In genomic region chr18:35497334-35498197, GRCh38 we compare ENCODE assay signal across 1 cellular context.
TF ChIP-seq lines count a peak whose summit lies in the region.

A gene with protein sequence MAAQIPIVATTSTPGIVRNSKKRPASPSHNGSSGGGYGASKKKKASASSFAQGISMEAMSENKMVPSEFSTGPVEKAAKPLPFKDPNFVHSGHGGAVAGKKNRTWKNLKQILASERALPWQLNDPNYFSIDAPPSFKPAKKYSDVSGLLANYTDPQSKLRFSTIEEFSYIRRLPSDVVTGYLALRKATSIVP (minus strand): TSS chr18:35497960. CDS start chr18:35497874, 86 bp downstream.

TF ChIP-seq in HepG2, 621 proteins besides CTCF, POLR2A, EP300 and RAD21 (continued from another document and continues in another):
- TF ChIP-seq, protein P1, sequence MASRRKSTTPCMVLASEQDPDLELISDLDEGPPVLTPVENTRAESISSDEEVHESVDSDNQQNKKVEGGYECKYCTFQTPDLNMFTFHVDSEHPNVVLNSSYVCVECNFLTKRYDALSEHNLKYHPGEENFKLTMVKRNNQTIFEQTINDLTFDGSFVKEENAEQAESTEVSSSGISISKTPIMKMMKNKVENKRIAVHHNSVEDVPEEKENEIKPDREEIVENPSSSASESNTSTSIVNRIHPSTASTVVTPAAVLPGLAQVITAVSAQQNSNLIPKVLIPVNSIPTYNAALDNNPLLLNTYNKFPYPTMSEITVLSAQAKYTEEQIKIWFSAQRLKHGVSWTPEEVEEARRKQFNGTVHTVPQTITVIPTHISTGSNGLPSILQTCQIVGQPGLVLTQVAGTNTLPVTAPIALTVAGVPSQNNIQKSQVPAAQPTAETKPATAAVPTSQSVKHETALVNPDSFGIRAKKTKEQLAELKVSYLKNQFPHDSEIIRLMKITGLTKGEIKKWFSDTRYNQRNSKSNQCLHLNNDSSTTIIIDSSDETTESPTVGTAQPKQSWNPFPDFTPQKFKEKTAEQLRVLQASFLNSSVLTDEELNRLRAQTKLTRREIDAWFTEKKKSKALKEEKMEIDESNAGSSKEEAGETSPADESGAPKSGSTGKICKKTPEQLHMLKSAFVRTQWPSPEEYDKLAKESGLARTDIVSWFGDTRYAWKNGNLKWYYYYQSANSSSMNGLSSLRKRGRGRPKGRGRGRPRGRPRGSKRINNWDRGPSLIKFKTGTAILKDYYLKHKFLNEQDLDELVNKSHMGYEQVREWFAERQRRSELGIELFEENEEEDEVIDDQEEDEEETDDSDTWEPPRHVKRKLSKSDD (CRISPR knock-in tag; IDR thresholded peaks at IDR 0.05; ENCODE audit: low read depth) = peak; percentile 38
- no peak for TF ChIP-seq NFE2L1 (CRISPR knock-in tag; IDR thresholded peaks at IDR 0.05; ENCODE audit: borderline replicate concordance)
- peak; percentile 91 for TF ChIP-seq KMT2B (CRISPR knock-in tag; IDR thresholded peaks at IDR 0.05)
- peak; percentile 91 for TF ChIP-seq ZNF605 (CRISPR knock-in tag; IDR thresholded peaks at IDR 0.05)
- TF ChIP-seq ZXDC (CRISPR knock-in tag; IDR thresholded peaks at IDR 0.05) = peak; percentile 22; the same call in 1 of the 2 replicates
- no peak for TF ChIP-seq JUNB (CRISPR knock-in tag; IDR thresholded peaks at IDR 0.05; ENCODE audit: borderline replicate concordance)
- TF ChIP-seq, protein P2, sequence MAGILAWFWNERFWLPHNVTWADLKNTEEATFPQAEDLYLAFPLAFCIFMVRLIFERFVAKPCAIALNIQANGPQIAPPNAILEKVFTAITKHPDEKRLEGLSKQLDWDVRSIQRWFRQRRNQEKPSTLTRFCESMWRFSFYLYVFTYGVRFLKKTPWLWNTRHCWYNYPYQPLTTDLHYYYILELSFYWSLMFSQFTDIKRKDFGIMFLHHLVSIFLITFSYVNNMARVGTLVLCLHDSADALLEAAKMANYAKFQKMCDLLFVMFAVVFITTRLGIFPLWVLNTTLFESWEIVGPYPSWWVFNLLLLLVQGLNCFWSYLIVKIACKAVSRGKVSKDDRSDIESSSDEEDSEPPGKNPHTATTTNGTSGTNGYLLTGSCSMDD (CRISPR knock-in tag; IDR thresholded peaks at IDR 0.05) = no peak
- TF ChIP-seq PRDM4 (CRISPR knock-in tag; IDR thresholded peaks at IDR 0.05; ENCODE audit: borderline replicate concordance) = no peak
- TF ChIP-seq SIX4 (CRISPR knock-in tag; IDR thresholded peaks at IDR 0.05) = peak; percentile 50
- 0 out of 2 replicates have a peak, but pooled peaks have one; percentile 25 for TF ChIP-seq ZNF280D (CRISPR knock-in tag; IDR thresholded peaks at IDR 0.05)
- 0 out of 2 replicates have a peak, but pooled peaks have one; percentile 40 for TF ChIP-seq ZNF766 (CRISPR knock-in tag; IDR thresholded peaks at IDR 0.05; ENCODE audit: borderline replicate concordance)
- TF ChIP-seq HOXA7 (CRISPR knock-in tag; IDR thresholded peaks at IDR 0.05) = no peak
- TF ChIP-seq RFXANK (CRISPR knock-in tag; IDR thresholded peaks at IDR 0.05) = peak; percentile 90
- TF ChIP-seq GPN1 (CRISPR knock-in tag; IDR thresholded peaks at IDR 0.05; ENCODE audit: borderline replicate concordance) = no peak
- TF ChIP-seq, protein P3, sequence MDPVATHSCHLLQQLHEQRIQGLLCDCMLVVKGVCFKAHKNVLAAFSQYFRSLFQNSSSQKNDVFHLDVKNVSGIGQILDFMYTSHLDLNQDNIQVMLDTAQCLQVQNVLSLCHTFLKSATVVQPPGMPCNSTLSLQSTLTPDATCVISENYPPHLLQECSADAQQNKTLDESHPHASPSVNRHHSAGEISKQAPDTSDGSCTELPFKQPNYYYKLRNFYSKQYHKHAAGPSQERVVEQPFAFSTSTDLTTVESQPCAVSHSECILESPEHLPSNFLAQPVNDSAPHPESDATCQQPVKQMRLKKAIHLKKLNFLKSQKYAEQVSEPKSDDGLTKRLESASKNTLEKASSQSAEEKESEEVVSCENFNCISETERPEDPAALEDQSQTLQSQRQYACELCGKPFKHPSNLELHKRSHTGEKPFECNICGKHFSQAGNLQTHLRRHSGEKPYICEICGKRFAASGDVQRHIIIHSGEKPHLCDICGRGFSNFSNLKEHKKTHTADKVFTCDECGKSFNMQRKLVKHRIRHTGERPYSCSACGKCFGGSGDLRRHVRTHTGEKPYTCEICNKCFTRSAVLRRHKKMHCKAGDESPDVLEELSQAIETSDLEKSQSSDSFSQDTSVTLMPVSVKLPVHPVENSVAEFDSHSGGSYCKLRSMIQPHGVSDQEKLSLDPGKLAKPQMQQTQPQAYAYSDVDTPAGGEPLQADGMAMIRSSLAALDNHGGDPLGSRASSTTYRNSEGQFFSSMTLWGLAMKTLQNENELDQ (CRISPR knock-in tag; IDR thresholded peaks at IDR 0.05; ENCODE audit: borderline replicate concordance) = peak; percentile 32; the same call in 1 of the 2 replicates
- peak; percentile 92 for TF ChIP-seq PRDM10 (CRISPR knock-in tag; IDR thresholded peaks at IDR 0.05; ENCODE audit: low read depth)
- TF ChIP-seq SRSF9 (IDR thresholded peaks at IDR 0.05; ENCODE audit: borderline replicate concordance, insufficient read depth, low read depth, low read length, poor library complexity, severe bottlenecking) = no peak
- peak; percentile 89 for TF ChIP-seq ZNF619 (CRISPR knock-in tag; IDR thresholded peaks at IDR 0.05)
- 0 out of 2 replicates have a peak, but pooled peaks have one; percentile 35 for TF ChIP-seq ZNF451 (CRISPR knock-in tag; IDR thresholded peaks at IDR 0.05)
- TF ChIP-seq ZNF136 (CRISPR knock-in tag; IDR thresholded peaks at IDR 0.05; ENCODE audit: low read depth) = no peak
- TF ChIP-seq NCOA5 (CRISPR knock-in tag; IDR thresholded peaks at IDR 0.05) = no peak
- no peak for TF ChIP-seq HOXA9 (CRISPR knock-in tag; IDR thresholded peaks at IDR 0.05; ENCODE audit: borderline replicate concordance)
- TF ChIP-seq MYC (CRISPR knock-in tag; IDR thresholded peaks at IDR 0.05; ENCODE audit: borderline replicate concordance) = peak; percentile 93
- peak; percentile 33; the same call in 1 of the 2 replicates for TF ChIP-seq HNF4G (IDR thresholded peaks at IDR 0.05; ENCODE audit: borderline replicate concordance, low read depth, low read length)
- no peak for TF ChIP-seq HNF4G (CRISPR knock-in tag; IDR thresholded peaks at IDR 0.05; ENCODE audit: borderline replicate concordance, low read depth)
- TF ChIP-seq ZNF143 (CRISPR knock-in tag; IDR thresholded peaks at IDR 0.05) = no peak; the same call in 1 of the 2 replicates
- peak; percentile 76; the same call in 1 of the 2 replicates for TF ChIP-seq AHDC1 (CRISPR knock-in tag; IDR thresholded peaks at IDR 0.05; ENCODE audit: borderline replicate concordance)
